ENCODE assay signal across 13 cellular contexts in the genomic region with DNA sequence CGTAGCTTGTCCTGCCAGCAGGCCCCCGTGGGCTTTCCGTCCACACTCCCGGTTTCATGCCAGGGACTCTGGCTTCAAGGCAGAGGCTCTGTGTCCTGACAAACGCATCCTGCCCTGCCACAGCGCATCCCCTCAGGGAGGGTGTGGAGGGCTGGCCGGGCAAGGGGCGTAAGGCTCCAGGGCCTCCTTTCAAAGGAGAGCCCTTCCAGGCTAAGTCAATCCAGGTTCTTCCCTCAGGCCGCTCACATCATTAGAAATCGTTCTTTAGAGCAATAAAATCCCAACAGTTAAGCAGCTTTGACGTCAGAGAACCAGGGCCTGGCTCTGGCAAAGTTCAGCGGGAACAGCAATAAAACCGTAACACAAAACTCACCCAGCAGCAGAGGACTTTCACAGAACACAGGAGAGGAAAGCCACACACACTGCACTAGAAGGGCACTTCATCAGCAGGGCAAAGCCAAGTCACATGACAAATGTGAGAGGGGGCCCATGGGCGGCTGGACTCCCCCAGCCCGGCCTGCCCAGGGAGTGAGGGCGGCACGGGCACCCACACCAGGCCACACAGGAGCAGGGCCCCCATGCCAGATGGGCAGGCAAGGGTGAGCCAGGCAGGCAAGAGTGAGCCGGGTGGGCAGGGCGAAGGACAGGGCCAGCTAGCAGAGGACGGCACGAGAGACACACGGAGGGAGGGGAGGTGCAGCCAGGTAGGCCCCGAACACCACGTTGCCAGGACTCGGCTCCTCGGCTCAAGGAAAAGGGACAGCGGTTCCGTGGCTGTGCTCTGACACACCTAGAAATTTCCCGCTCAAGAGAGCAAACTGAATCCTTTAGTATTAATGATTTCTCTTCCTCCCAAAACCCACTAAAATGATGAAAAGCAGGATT. TPM values are rescaled to one million over a fixed set of nuclear protein-coding genes. Genes with fewer than 3 reads are reported as not detected.
DNase-seq lines count a peak whose midpoint lies in the region; ATAC-seq and TF ChIP-seq lines count a peak whose summit lies in the region.
"Had no signal": no experiment of that assay in that cellular context is flagged by ENCODE, and none has a peak within 500 bp of the region (broad histone marks: within the 10 kb centered on the region; RNA-seq: fewer than 3 reads in every experiment).

No MANE protein-coding gene starts in this region.

- DNase-seq in AG08395 (ENCODE audit: low spot score) = peak; percentile 19
- peak; percentile 53 for DNase-seq in cardiac septum (ENCODE audit: low spot score)
- peak; percentile 86 for DNase-seq in prostate gland (ENCODE audit: low spot score)
- DNase-seq in NCI-H1092 (lab: John Stamatoyannopoulos, UW) = no peak
- DNase-seq in SW 1271 (lab: John Stamatoyannopoulos, UW) = no peak
- no peak for DNase-seq in stimulated activated CD4-positive, alpha-beta T cell treated with anti-CD3 and anti-CD28 coated beads, Interleukin-1b, Interleukin-23, amount 100 ng/mL, for 48 hours
- DNase-seq in naive thymus-derived CD8-positive, alpha-beta T cell = no peak
- DNase-seq: activated CD4-positive, alpha-beta T cell treated with anti-CD3 and anti-CD28 coated beads, Interleukin-2, amount 10 ng/mL, durations not matched to agents 24 days and 14 days; brain microvascular endothelial cell; NCI-H748 treated with DMSO at 0.1 percent for 48 hours had no signal

- no peak overlapping the region for H3K4me3 ChIP-seq in prostate gland
- H3K4me3 ChIP-seq: SJSA1 had no signal

- H3K27me3 Mint-ChIP-seq in naive thymus-derived CD8-positive, alpha-beta T cell = no peaks in the 10 kb centered on the region
- H3K27me3 Mint-ChIP-seq: activated CD4-positive, alpha-beta T cell treated with anti-CD3 and anti-CD28 coated beads, Interleukin-2, amount 10 ng/mL, durations not matched to agents 24 days and 14 days had no signal

- no peaks in the 10 kb centered on the region for H3K27me3 ChIP-seq in prostate gland (replicated peaks; ENCODE audit: insufficient read depth)
- H3K27me3 ChIP-seq: brain microvascular endothelial cell, SJSA1 had no signal

- H3K4me1 ChIP-seq in prostate gland (replicated peaks) = peaks cover 27% of the 10 kb centered on the region
- H3K4me1 ChIP-seq: SJSA1 had no signal

- peak overlapping the region; percentile 90 to 94 for H3K27ac ChIP-seq in prostate gland
- H3K27ac ChIP-seq: brain microvascular endothelial cell, parathyroid adenoma, SJSA1 had no signal

- ATAC-seq in SK-N-SH treated with all-trans-retinoic acid at 6 μM for 48 hours = no peak
- no peak for ATAC-seq in naive thymus-derived CD8-positive, alpha-beta T cell

- H3K4me3 Mint-ChIP-seq in naive thymus-derived CD8-positive, alpha-beta T cell = no peak overlapping the region
- H3K4me3 Mint-ChIP-seq: activated CD4-positive, alpha-beta T cell treated with anti-CD3 and anti-CD28 coated beads, Interleukin-2, amount 10 ng/mL, durations not matched to agents 24 days and 14 days had no signal

- TF ChIP-seq POLR2A in prostate gland (IDR thresholded peaks at IDR 0.05) = peak; percentile 68

- peak overlapping the region in 4 of 10 donors; percentile 37 to 66 (median 48) for H3K27ac Mint-ChIP-seq in naive thymus-derived CD8-positive, alpha-beta T cell
- H3K27ac Mint-ChIP-seq: activated CD4-positive, alpha-beta T cell treated with anti-CD3 and anti-CD28 coated beads, Interleukin-2, amount 10 ng/mL, durations not matched to agents 24 days and 14 days had no signal

- peaks cover 0 to 47% (median 11%) of the 10 kb centered on the region in 3 donors for H3K36me3 Mint-ChIP-seq in naive thymus-derived CD8-positive, alpha-beta T cell

- H3K4me1 Mint-ChIP-seq in naive thymus-derived CD8-positive, alpha-beta T cell = peaks cover 0 to 8% (median 5%) of the 10 kb centered on the region in 4 donors

- H3K9me3 ChIP-seq in prostate gland = no peaks in the 10 kb centered on the region
- H3K9me3 ChIP-seq: SJSA1 had no signal

- no peaks in the 10 kb centered on the region for H3K36me3 ChIP-seq in prostate gland
- H3K36me3 ChIP-seq: brain microvascular endothelial cell had no signal

- TF ChIP-seq CTCF in prostate gland (IDR thresholded peaks at IDR 0.05) = no peak

- 30% methylated on average over 29 of the region's 29 CpGs for WGBS in prostate gland

- H3K9me3 Mint-ChIP-seq in naive thymus-derived CD8-positive, alpha-beta T cell = no peaks in the 10 kb centered on the region
- H3K9me3 Mint-ChIP-seq: activated CD4-positive, alpha-beta T cell treated with anti-CD3 and anti-CD28 coated beads, Interleukin-2, amount 10 ng/mL, durations not matched to agents 24 days and 14 days had no signal

- POLR2A ChIA-PET in naive thymus-derived CD8-positive, alpha-beta T cell (lab: Charles Lee) = no interaction called here

- intact Hi-C loops in cardiac septum (cut with DNase I) = no loop called here
- intact Hi-C loops in prostate gland (cut with DNase I) = loop anchor here (5.0 kb wide), 1 partner anchor 37 kb away; no protein-coding TSS in a partner anchor

TF ChIP-seq in SK-N-SH treated with all-trans-retinoic acid at 6 μM for 48 hours, 23 proteins besides CTCF, POLR2A, EP300 and RAD21:
- peak; percentile 38; the same call in 1 of the 2 replicates for TF ChIP-seq TCF4 (CRISPR knock-in tag; IDR thresholded peaks at IDR 0.05; ENCODE audit: borderline replicate concordance)
- TF ChIP-seq, protein P1, sequence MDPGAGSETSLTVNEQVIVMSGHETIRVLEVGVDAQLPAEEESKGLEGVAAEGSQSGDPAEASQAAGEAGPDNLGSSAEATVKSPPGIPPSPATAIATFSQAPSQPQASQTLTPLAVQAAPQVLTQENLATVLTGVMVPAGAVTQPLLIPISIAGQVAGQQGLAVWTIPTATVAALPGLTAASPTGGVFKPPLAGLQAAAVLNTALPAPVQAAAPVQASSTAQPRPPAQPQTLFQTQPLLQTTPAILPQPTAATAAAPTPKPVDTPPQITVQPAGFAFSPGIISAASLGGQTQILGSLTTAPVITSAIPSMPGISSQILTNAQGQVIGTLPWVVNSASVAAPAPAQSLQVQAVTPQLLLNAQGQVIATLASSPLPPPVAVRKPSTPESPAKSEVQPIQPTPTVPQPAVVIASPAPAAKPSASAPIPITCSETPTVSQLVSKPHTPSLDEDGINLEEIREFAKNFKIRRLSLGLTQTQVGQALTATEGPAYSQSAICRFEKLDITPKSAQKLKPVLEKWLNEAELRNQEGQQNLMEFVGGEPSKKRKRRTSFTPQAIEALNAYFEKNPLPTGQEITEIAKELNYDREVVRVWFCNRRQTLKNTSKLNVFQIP (CRISPR knock-in tag; IDR thresholded peaks at IDR 0.05; ENCODE audit: borderline replicate concordance, low read depth) = no peak

RNA-seq across cellular contexts. Expression of a gene that starts 52.0 kb away (rescaled TPM):
- 34.4 TPM for total RNA-seq in cardiac septum
- 10 to 100 TPM; 41.8 to 44.2 TPM for total RNA-seq in prostate gland
- 10 to 100 TPM; 31.7 to 37.3 TPM for total RNA-seq in naive thymus-derived CD8-positive, alpha-beta T cell
- 10 to 100 TPM in 1 of 3 donors, 1 to 10 TPM in 2; 2.8 to 10.1 (median 8.0) TPM for polyA plus RNA-seq in naive thymus-derived CD8-positive, alpha-beta T cell

Comparison
In these comparisons a context has a peak if more than half of its experiments do, and no peak if none do; other contexts are left out.
1. DNase-seq: peak in AG08395 (single experiment), cardiac septum (single experiment) and prostate gland (single experiment); none in NCI-H1092 (single experiment), SW 1271 (0 of 2), stimulated activated CD4-positive, alpha-beta T cell treated with anti-CD3 and anti-CD28 coated beads, Interleukin-1b, Interleukin-23, amount 100 ng/mL, for 48 hours (single experiment) and naive thymus-derived CD8-positive, alpha-beta T cell (0 of 10).